In the genomic region with DNA sequence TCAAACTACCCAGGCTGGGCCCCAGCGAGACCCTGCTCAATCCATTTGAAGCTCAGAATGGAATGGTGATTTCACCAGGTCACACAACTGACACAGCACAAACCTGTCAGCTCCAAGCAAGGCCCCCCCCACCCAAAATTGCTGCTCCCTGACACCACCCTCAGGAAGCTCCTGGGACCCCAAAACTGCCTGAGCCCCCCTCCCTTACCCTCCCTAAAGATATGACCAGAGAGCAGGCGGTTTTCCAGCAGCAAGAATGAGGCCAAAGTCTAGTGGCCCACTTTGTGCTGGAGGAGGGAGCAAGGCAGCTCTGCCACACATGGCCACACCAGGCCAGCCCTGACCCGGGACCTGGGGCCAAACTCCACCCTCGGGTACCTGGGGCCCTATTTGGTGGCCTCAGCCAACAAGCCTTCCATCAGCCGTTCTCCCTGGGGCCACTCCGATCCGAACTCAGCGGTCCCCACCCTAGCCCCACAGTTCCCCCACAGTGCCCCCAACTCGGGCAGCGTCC, we compare ENCODE assay signal across 7 cellular contexts. TPM values are rescaled to one million over a fixed set of nuclear protein-coding genes. Genes with fewer than 3 reads are reported as not detected.
DNase-seq lines count a peak whose midpoint lies in the region; TF ChIP-seq lines count a peak whose summit lies in the region.
"Had no signal": no experiment of that assay in that cellular context is flagged by ENCODE, and none has a peak within 500 bp of the region (broad histone marks: within the 10 kb centered on the region; RNA-seq: fewer than 3 reads in every experiment).

No MANE protein-coding gene starts in this region.

- H3K27me3 Mint-ChIP-seq in CD8-positive, alpha-beta memory T cell, result peaks cover 3 to 8% of the 10 kb centered on the region in 2 donors

- peak overlapping the region in 6 of 7 donors; percentile 29 to 70 (median 46) for H3K4me3 Mint-ChIP-seq in CD8-positive, alpha-beta memory T cell

- CTCF ChIA-PET in CD8-positive, alpha-beta memory T cell (lab: Charles Lee), result interaction anchor here (1.6 kb wide), 1 partner anchor 39 kb away, joined by 5 read pairs; no protein-coding TSS in a partner anchor

- H3K4me1 ChIP-seq in CD8-positive, alpha-beta memory T cell (ENCODE audit: insufficient read depth, low read length), result peaks cover 8% of the 10 kb centered on the region
- H3K4me1 ChIP-seq in muscle layer of duodenum (ENCODE audit: control insufficient read depth in 1 of 2, insufficient read depth in 2 of 2, low read length in 2 of 2), result peaks cover 6 to 35% of the 10 kb centered on the region in 2 donors

- DNase-seq in CD8-positive, alpha-beta memory T cell, result no peak
- no peak for DNase-seq in astrocyte of the cerebellum (ENCODE audit: low read depth)
- DNase-seq in GM13976 (ENCODE audit: low spot score), result no peak
- no peak for DNase-seq in NCI-H526 treated with DMSO at 0.1 percent for 48 hours (lab: John Stamatoyannopoulos, UW)
- DNase-seq in epidermal melanocyte (ENCODE audit: insufficient read length, low spot score), result no peak

- no peak overlapping the region for H3K4me3 ChIP-seq in CD8-positive, alpha-beta memory T cell (ENCODE audit: low read length)
- H3K4me3 ChIP-seq in astrocyte of the cerebellum (ENCODE audit: low read depth, low read length), result peak overlapping the region; percentile 79
- H3K4me3 ChIP-seq in muscle layer of duodenum (ENCODE audit: low read depth in 1 of 2, low read length in 2 of 2), result peak overlapping the region; percentile 77 to 94

- POLR2A ChIA-PET in CD8-positive, alpha-beta memory T cell (lab: Charles Lee), result interaction anchor here (0.6 kb wide), 1 partner anchor 116 kb away, joined by 3 read pairs; no protein-coding TSS in a partner anchor

- H3K27ac ChIP-seq in CD8-positive, alpha-beta memory T cell (ENCODE audit: low read depth, low read length), result peak overlapping the region; percentile 70
- peak overlapping the region; percentile 63 for H3K27ac ChIP-seq in muscle layer of duodenum (ENCODE audit: low read length)

- H3K9me3 ChIP-seq in CD8-positive, alpha-beta memory T cell (ENCODE audit: low read length), result no peaks in the 10 kb centered on the region
- H3K9me3 ChIP-seq in muscle layer of duodenum (ENCODE audit: control insufficient read depth in 1 of 2, low read length in 2 of 2), result no peaks in the 10 kb centered on the region

- peak overlapping the region in 2 of 8 donors; percentile 10 to 29 for H3K27ac Mint-ChIP-seq in CD8-positive, alpha-beta memory T cell

- H3K4me1 Mint-ChIP-seq in CD8-positive, alpha-beta memory T cell, result peaks cover 3 to 12% (median 4%) of the 10 kb centered on the region in 3 donors

- TF ChIP-seq CTCF in astrocyte of the cerebellum (IDR thresholded peaks at IDR 0.05; ENCODE audit: low read depth, low read length, missing control alignments), result no peak
- TF ChIP-seq CTCF in GM13976 (IDR thresholded peaks at IDR 0.05; ENCODE audit: borderline replicate concordance, control extremely low read depth, extremely low read depth, insufficient read depth, missing control alignments), result no peak

- in situ Hi-C loops in astrocyte of the cerebellum (cut with HindIII; ENCODE audit: low sequenced_read_pairs), result loop anchor here (10.0 kb wide), 1 partner anchor 79 kb away; no protein-coding TSS in a partner anchor
- in situ Hi-C loops in GM13976 (cut with MboI; ENCODE audit: low sequenced_read_pairs, unreplicated experiment), result loop anchor here (25.0 kb wide), 1 partner anchor 181 kb away; no protein-coding TSS in a partner anchor

- H3K27me3 ChIP-seq in CD8-positive, alpha-beta memory T cell (ENCODE audit: insufficient read depth, low read length, poor library complexity, severe bottlenecking), result no peaks in the 10 kb centered on the region
- H3K27me3 ChIP-seq in muscle layer of duodenum (ENCODE audit: low read depth, low read length), result no peaks in the 10 kb centered on the region

- H3K36me3 ChIP-seq in CD8-positive, alpha-beta memory T cell (ENCODE audit: insufficient read depth, low read length), result no peaks in the 10 kb centered on the region
- H3K36me3 ChIP-seq in muscle layer of duodenum (ENCODE audit: control insufficient read depth in 1 of 2, insufficient read depth in 2 of 2, low read length in 2 of 2), result peaks cover under 1 to 9% of the 10 kb centered on the region in 2 donors

- no peaks in the 10 kb centered on the region for H3K36me3 Mint-ChIP-seq in CD8-positive, alpha-beta memory T cell

- H3K9me3 Mint-ChIP-seq in CD8-positive, alpha-beta memory T cell, result no peaks in the 10 kb centered on the region

RNA-seq across cellular contexts. Expression of a gene that starts 2.3 kb away (rescaled TPM):
- total RNA-seq in CD8-positive, alpha-beta memory T cell, result 1 to 10 TPM; 7.4 to 7.8 TPM
- polyA plus RNA-seq in CD8-positive, alpha-beta memory T cell, result 0.94 TPM

RNA-seq across cellular contexts. Expression of a gene that starts 17.4 kb away (rescaled TPM):
- 10 to 100 TPM; 15.0 to 16.8 TPM for total RNA-seq in CD8-positive, alpha-beta memory T cell
- polyA plus RNA-seq in CD8-positive, alpha-beta memory T cell, result 35.5 TPM

RNA-seq across cellular contexts. Expression of a gene that starts 21.1 kb away (rescaled TPM):
- under 1 TPM; 0.07 to 0.27 TPM for total RNA-seq in CD8-positive, alpha-beta memory T cell
- polyA plus RNA-seq in CD8-positive, alpha-beta memory T cell, result not detected
- total RNA-seq: M059J had no signal

RNA-seq across cellular contexts. Expression of a gene that starts 23.8 kb away (rescaled TPM):
- total RNA-seq in CD8-positive, alpha-beta memory T cell, result 100 to 1,000 TPM; 124 to 132 TPM
- polyA plus RNA-seq in CD8-positive, alpha-beta memory T cell, result 114 TPM

RNA-seq across cellular contexts. Expression of a gene that starts 28.2 kb away (rescaled TPM):
- 10 to 100 TPM; 31.9 to 35.4 TPM for total RNA-seq in CD8-positive, alpha-beta memory T cell
- 33.6 TPM for polyA plus RNA-seq in CD8-positive, alpha-beta memory T cell
